ENCODE assay signal across 1 cellular context in genomic region chr10:51699475-51700227, GRCh38.
TF ChIP-seq lines count a peak whose summit lies in the region.

Gene CSTF2T, minus strand, starts transcription at chr10:51699595. Its CDS starts 46 bp downstream, at chr10:51699549.

TF ChIP-seq in K562, 482 proteins besides CTCF, POLR2A, EP300 and RAD21 (continued from another document and continues in another):
- TF ChIP-seq RNF219 (CRISPR knock-in tag; IDR thresholded peaks at IDR 0.05) (0 out of 2 replicates have a peak, but pooled peaks have one; percentile 5), EHMT2 (IDR thresholded peaks at IDR 0.05) (peak; percentile 88), ETV5 (CRISPR knock-in tag; IDR thresholded peaks at IDR 0.05; ENCODE audit: low read depth) (peak; percentile 90), ARID1B (IDR thresholded peaks at IDR 0.05) (peak; percentile 13; the same call in 1 of the 2 replicates), PHB2 (IDR thresholded peaks at IDR 0.05; ENCODE audit: low read depth) (no peak), TFAM (CRISPR knock-in tag; conservative IDR thresholded peaks at IDR 0.05) (no peak), SOX6 (IDR thresholded peaks at IDR 0.05) (peak; percentile 13; the same call in 1 of the 2 replicates), ZHX1 (conservative IDR thresholded peaks at IDR 0.05; ENCODE audit: low read length) (peak; percentile 79; the same call in 1 of the 2 replicates), NUFIP1 (IDR thresholded peaks at IDR 0.05; ENCODE audit: partially characterized antibody) (no peak), NFE2 (IDR thresholded peaks at IDR 0.05; ENCODE audit: low read depth) (no peak), RBM25 (IDR thresholded peaks at IDR 0.05; ENCODE audit: low read depth, low read length, severe bottlenecking) (peak; percentile 8), ZNF445 (CRISPR knock-in tag; IDR thresholded peaks at IDR 0.05; ENCODE audit: low read depth) (no peak), AFF4 (CRISPR knock-in tag; IDR thresholded peaks at IDR 0.05) (no peak), FOXJ2 (tag; IDR thresholded peaks at IDR 0.05) (peak; percentile 66), KDM5B (IDR thresholded peaks at IDR 0.05; ENCODE audit: insufficient replicate concordance, low read depth, low read length) (peak; percentile 78), ZNF395 (CRISPR knock-in tag; IDR thresholded peaks at IDR 0.05) (peak; percentile 88), SNRNP70 (optimal IDR thresholded peaks at IDR 0.05; ENCODE audit: low read depth, low read length) (no peak), PCBP2 (IDR thresholded peaks at IDR 0.05; ENCODE audit: low read depth, low read length, poor library complexity, severe bottlenecking) (no peak), BRCA1 (IDR thresholded peaks at IDR 0.05) (no peak), BRCA1 (CRISPR knock-in tag; IDR thresholded peaks at IDR 0.05) (no peak), BMI1 (IDR thresholded peaks at IDR 0.05; ENCODE audit: low read length) (no peak), TCF7 (IDR thresholded peaks at IDR 0.05; ENCODE audit: borderline replicate concordance) (0 out of 2 replicates have a peak, but pooled peaks have one; percentile 53), GATAD2B (IDR thresholded peaks at IDR 0.05; ENCODE audit: borderline replicate concordance) (no peak), PHB (CRISPR knock-in tag; IDR thresholded peaks at IDR 0.05) (no peak), GTF2E2 (tag; IDR thresholded peaks at IDR 0.05) (peak; percentile 38; the same call in 1 of the 2 replicates), GTF2F1 (IDR thresholded peaks at IDR 0.05; ENCODE audit: low read depth, low read length) (no peak), THAP12 (CRISPR knock-in tag; IDR thresholded peaks at IDR 0.05) (no peak), YY1 (IDR thresholded peaks at IDR 0.05; ENCODE audit: borderline replicate concordance in 1 of 3, control insufficient read depth in 1 of 3, extremely low read depth in 1 of 3, insufficient read depth in 3 of 3, insufficient read length in 1 of 3, insufficient replicate concordance in 2 of 3, low read depth in 1 of 3, low read length in 2 of 3) (peak; percentile 97 to 98 (median 97)), SMAD2 (IDR thresholded peaks at IDR 0.05; ENCODE audit: low read depth, low read length) (no peak), HDGF (IDR thresholded peaks at IDR 0.05) (no peak), MBD2 (IDR thresholded peaks at IDR 0.05; ENCODE audit: borderline replicate concordance, low read depth) (peak; percentile 73), E2F8 (IDR thresholded peaks at IDR 0.05; ENCODE audit: low read depth, partially characterized antibody) (peak; percentile 99), HLTF (IDR thresholded peaks at IDR 0.05) (no peak), PTBP1 (IDR thresholded peaks at IDR 0.05; ENCODE audit: low read depth, low read length) (no peak), SMARCC2 (IDR thresholded peaks at IDR 0.05; ENCODE audit: low read depth) (no peak), THRAP3 (IDR thresholded peaks at IDR 0.05; ENCODE audit: borderline replicate concordance) (peak; percentile 93), ZKSCAN1 (IDR thresholded peaks at IDR 0.05; ENCODE audit: low read depth, low read length) (peak; percentile 47; the same call in 1 of the 2 replicates), NFRKB (IDR thresholded peaks at IDR 0.05; ENCODE audit: low read depth) (peak; percentile 96), ZNF324 (CRISPR knock-in tag; IDR thresholded peaks at IDR 0.05) (0 out of 2 replicates have a peak, but pooled peaks have one; percentile 16), VEZF1 (CRISPR knock-in tag; IDR thresholded peaks at IDR 0.05) (peak; percentile 38; the same call in 1 of the 2 replicates), ZNF165 (CRISPR knock-in tag; IDR thresholded peaks at IDR 0.05; ENCODE audit: borderline replicate concordance) (peak; percentile 76; the same call in 1 of the 2 replicates), ZNF551 (CRISPR knock-in tag; IDR thresholded peaks at IDR 0.05) (no peak), ZNF280A (IDR thresholded peaks at IDR 0.05; ENCODE audit: low read depth, partially characterized antibody) (no peak), FOS (IDR thresholded peaks at IDR 0.05; ENCODE audit: extremely low read depth, insufficient read length) (no peak), IRF1 (CRISPR knock-in tag; IDR thresholded peaks at IDR 0.05; ENCODE audit: borderline replicate concordance) (peak; percentile 82; the same call in 1 of the 2 replicates)
